9 cellular contexts compared by ENCODE assay signal in the genomic region with DNA sequence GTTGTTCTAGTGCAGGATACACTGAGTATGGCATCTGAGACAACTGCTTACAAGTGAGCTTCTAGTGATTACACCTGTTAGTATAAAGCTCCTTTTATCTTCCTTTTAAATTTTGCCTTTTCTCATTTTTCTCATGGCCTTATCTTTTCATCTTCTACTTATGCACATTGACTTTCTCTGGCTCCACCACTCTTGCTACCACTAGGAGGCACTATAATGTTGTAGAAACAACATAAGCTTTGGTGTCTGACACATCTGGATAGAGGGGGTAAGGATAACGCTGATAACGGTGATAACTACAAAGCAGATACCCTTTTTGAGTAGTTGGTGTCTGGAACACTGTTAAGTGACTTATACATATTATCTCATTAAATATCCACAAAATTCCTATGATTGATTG.
DNase-seq lines count a peak whose midpoint lies in the region; ATAC-seq and TF ChIP-seq lines count a peak whose summit lies in the region.
"Had no signal": no experiment of that assay in that cellular context is flagged by ENCODE, and none has a peak within 500 bp of the region (broad histone marks: within the 10 kb centered on the region; RNA-seq: fewer than 3 reads in every experiment).

No MANE protein-coding gene starts in this region.

- peak; percentile 41 for ATAC-seq in GM18520 (IDR thresholded peaks at IDR 0.05; ENCODE audit: unreplicated experiment)
- no peak for ATAC-seq in HG03521 (IDR thresholded peaks at IDR 0.05; ENCODE audit: unreplicated experiment)
- ATAC-seq in GM18907 (IDR thresholded peaks at IDR 0.05; ENCODE audit: unreplicated experiment), result no peak

- H3K27ac ChIP-seq in esophagus squamous epithelium, result no peak overlapping the region

- WGBS in esophagus squamous epithelium, 2 donors, result 39% methylated on average over 2 of the region's 2 CpGs; no CpG with 5 or more reads in 1 of the 2 donors

- H3K9me3 ChIP-seq in esophagus squamous epithelium, result no peaks in the 10 kb centered on the region

- intact Hi-C loops in esophagus squamous epithelium (cut with DNase I), result no loop called here

- H3K4me3 ChIP-seq in epithelial cell of esophagus (ENCODE audit: low read length), result no peak overlapping the region
- no peak overlapping the region for H3K4me3 ChIP-seq in esophagus squamous epithelium

- H3K4me1 ChIP-seq in esophagus squamous epithelium, result no peaks in the 10 kb centered on the region

- peak; percentile 42 for TF ChIP-seq CTCF in AG09319 (IDR thresholded peaks at IDR 0.05; ENCODE audit: low read depth, low read length)
- peak; percentile 32 for TF ChIP-seq CTCF in epithelial cell of esophagus (IDR thresholded peaks at IDR 0.05; ENCODE audit: insufficient read depth, low read depth, low read length, missing control alignments)
- peak in 2 of 6 experiments; percentile 5 to 34 for TF ChIP-seq CTCF in esophagus squamous epithelium (IDR thresholded peaks at IDR 0.05)

- no peaks in the 10 kb centered on the region for H3K36me3 ChIP-seq in esophagus squamous epithelium

- TF ChIP-seq POLR2A in esophagus squamous epithelium (IDR thresholded peaks at IDR 0.05), result no peak

- H3K27me3 ChIP-seq in esophagus squamous epithelium, result no peaks in the 10 kb centered on the region

- DNase-seq in AG09319 (ENCODE audit: extremely low read depth, low read depth) (no peak), NCI-H1694 (lab: John Stamatoyannopoulos, UW) (peak; percentile 12), epithelial cell of esophagus (ENCODE audit: low read depth) (peak; percentile 12), SHP77 treated with DMSO at 0.1 percent for 48 hours (lab: John Stamatoyannopoulos, UW) (no peak), esophagus squamous epithelium (lab: John Stamatoyannopoulos, UW) (no peak)
- DNase-seq: amniotic stem cell had no signal

Comparison
In these comparisons a context has a peak if more than half of its experiments do, and no peak if none do; other contexts are left out.
1. DNase-seq: peak in NCI-H1694 (single experiment) and epithelial cell of esophagus (single experiment); none in AG09319 (single experiment), SHP77 treated with DMSO at 0.1 percent for 48 hours (single experiment) and esophagus squamous epithelium (single experiment).